16 cellular contexts compared by ENCODE assay signal in genomic region chr7:114622189-114622588, GRCh38.
"Had no signal": no experiment of that assay in that cellular context is flagged by ENCODE, and none has a peak within 500 bp of the region (broad histone marks: within the 10 kb centered on the region; RNA-seq: fewer than 3 reads in every experiment).

No MANE protein-coding gene starts in this region.

- DNase-seq: activated CD4-positive, alpha-beta memory T cell treated with anti-CD3 and anti-CD28 coated beads for 36 hours; activated CD4-positive, alpha-beta T cell treated with anti-CD3 and anti-CD28 coated beads for 36 hours; activated CD8-positive, alpha-beta memory T cell treated with anti-CD3 and anti-CD28 coated beads, Interleukin-2, amount 10 ng/mL, durations not matched to agents 7 days and 5 days; activated effector memory CD4-positive, alpha-beta T cell treated with Interleukin-2 at 50 U/mL for 16 hours; activated naive CD4-positive, alpha-beta T cell treated with anti-CD3 and anti-CD28 coated beads, Interleukin-2, amount 50 U/mL, for 16 hours; activated T-cell treated with anti-CD3 and anti-CD28 coated beads, Interleukin-2, amount 50 U/mL, for 24 hours; adrenal gland; erythroblast; heart right ventricle; left cardiac atrium; lower lobe of right lung; midbrain; ovary; upper lobe of right lung had no signal

- ATAC-seq: activated CD4-positive, alpha-beta T cell treated with anti-CD3 and anti-CD28 coated beads for 36 hours; activated CD8-positive, alpha-beta memory T cell treated with anti-CD3 and anti-CD28 coated beads, Interleukin-2, amount 10 ng/mL, durations not matched to agents 7 days and 5 days; gastroesophageal sphincter; heart right ventricle; left cardiac atrium; lower lobe of right lung; stimulated activated effector memory CD8-positive, alpha-beta T cell treated with anti-CD3 and anti-CD28 coated beads, Interleukin-12 subunit alpha, Interleukin-12 subunit beta, amount 100 ng/mL, for 72 hours; upper lobe of right lung had no signal
